8 cellular contexts compared by ENCODE assay signal in genomic region chr1:23751050-23751814, GRCh38. TPM values are rescaled to one million over a fixed set of nuclear protein-coding genes. Genes with fewer than 3 reads are reported as not detected.
DNase-seq lines count a peak whose midpoint lies in the region; ATAC-seq and TF ChIP-seq lines count a peak whose summit lies in the region.

No MANE protein-coding gene starts in this region.

- intact Hi-C loops in prostate gland (cut with DNase I) = no loop called here

- peaks cover 3% of the 10 kb centered on the region for H3K4me1 ChIP-seq in prostate gland (replicated peaks)

- WGBS in prostate gland = 67% methylated on average over 11 of the region's 11 CpGs

- no peaks in the 10 kb centered on the region for H3K9me3 ChIP-seq in prostate gland

- DNase-seq in AG10803 (ENCODE audit: low read depth) (peak; percentile 65), GM12865 (ENCODE audit: low read depth) (peak; percentile 81), NCI-H2171 (lab: John Stamatoyannopoulos, UW) (peak; percentile 38), fibroblast of the aortic adventitia (ENCODE audit: low read depth) (peak; percentile 50), prostate gland (ENCODE audit: low spot score) (peak; percentile 35), omental fat pad (ENCODE audit: low spot score) (no peak)
- DNase-seq in activated CD8-positive, alpha-beta memory T cell treated with anti-CD3 and anti-CD28 coated beads, Interleukin-2, amount 50 U/mL, for 4 hours = peak; percentile 22

- no peak overlapping the region for H3K27ac ChIP-seq in prostate gland

- ATAC-seq in GM21367 (IDR thresholded peaks at IDR 0.05; ENCODE audit: unreplicated experiment) (no peak), omental fat pad (ENCODE audit: low FRiP score) (no peak)

- TF ChIP-seq CTCF in AG10803 (conservative IDR thresholded peaks at IDR 0.05; ENCODE audit: low read length) = peak; percentile 70
- peak; percentile 82 for TF ChIP-seq CTCF in GM12865 (IDR thresholded peaks at IDR 0.05; ENCODE audit: insufficient read depth, low read depth, low read length, missing control alignments)
- peak; percentile 60 for TF ChIP-seq CTCF in fibroblast of the aortic adventitia (IDR thresholded peaks at IDR 0.05; ENCODE audit: insufficient read depth, low read length)
- TF ChIP-seq CTCF in prostate gland (IDR thresholded peaks at IDR 0.05) = peak in 3 of 4 experiments; percentile 52 to 59 (median 56)
- no peak for TF ChIP-seq CTCF in omental fat pad (IDR thresholded peaks at IDR 0.05)

- no peaks in the 10 kb centered on the region for H3K27me3 ChIP-seq in prostate gland (replicated peaks; ENCODE audit: insufficient read depth)

- H3K4me3 ChIP-seq in AG10803 (ENCODE audit: low read length) (no peak overlapping the region), GM12865 (ENCODE audit: low read depth, low read length) (no peak overlapping the region), fibroblast of the aortic adventitia (ENCODE audit: low read depth, low read length) (no peak overlapping the region), prostate gland (no peak overlapping the region)

- TF ChIP-seq POLR2A in prostate gland (IDR thresholded peaks at IDR 0.05) = no peak

- peaks cover 17 to 44% of the 10 kb centered on the region in 2 donors for H3K36me3 ChIP-seq in prostate gland

RNA-seq across cellular contexts. Expression of gene ELOA, which starts 8.0 kb away (rescaled TPM):
- total RNA-seq in fibroblast of the aortic adventitia (ENCODE audit: low replicate concordance) (33.4 and 41.9 TPM in 2 replicates), prostate gland (10 to 100 TPM; 35.7 to 42.1 TPM), omental fat pad (10 to 100 TPM; 44.1 to 73.7 (median 54.1) TPM)

RNA-seq across cellular contexts. Expression of gene PITHD1, which starts 27.0 kb away (rescaled TPM):
- total RNA-seq in fibroblast of the aortic adventitia (ENCODE audit: low replicate concordance) (43.8 and 50.0 TPM in 2 replicates), prostate gland (10 to 100 TPM; 85.7 to 86.7 TPM), omental fat pad (10 to 100 TPM; 44.3 to 58.8 (median 51.7) TPM)

RNA-seq across cellular contexts. Expression of gene LYPLA2, which starts 39.7 kb away (rescaled TPM):
- total RNA-seq in fibroblast of the aortic adventitia (ENCODE audit: low replicate concordance) (11.8 and 39.9 TPM in 2 replicates), prostate gland (10 to 100 TPM; 53.6 to 57.7 TPM), omental fat pad (10 to 100 TPM; 36.0 to 54.0 (median 40.3) TPM)

RNA-seq across cellular contexts. Expression of gene GALE, which starts 49.3 kb away (rescaled TPM):
- total RNA-seq in fibroblast of the aortic adventitia (ENCODE audit: low replicate concordance) = 5.0 and 16.7 TPM in 2 replicates
- 10 to 100 TPM; 26.3 to 27.3 TPM for total RNA-seq in prostate gland
- 10 to 100 TPM; 15.6 to 19.4 (median 17.9) TPM for total RNA-seq in omental fat pad

RNA-seq across cellular contexts. Expression of gene RPL11, which starts 59.6 kb away (rescaled TPM):
- total RNA-seq in fibroblast of the aortic adventitia (ENCODE audit: low replicate concordance) = 442 and 1,073 TPM in 2 replicates
- 1,000 to 10,000 TPM in 1 of 2 donors, 100 to 1,000 TPM in 1; 784 to 1,458 TPM for total RNA-seq in prostate gland
- total RNA-seq in omental fat pad = 1,000 to 10,000 TPM in 2 of 4 donors, 100 to 1,000 TPM in 2; 867 to 1,131 (median 994) TPM

Comparison
In these comparisons a context has a peak if more than half of its experiments do, and no peak if none do; other contexts are left out.
1. CTCF ChIP-seq: peak in AG10803 (single experiment), GM12865 (single experiment), fibroblast of the aortic adventitia (single experiment) and prostate gland (3 of 4); none in omental fat pad (0 of 3).